8 cellular contexts compared by ENCODE assay signal in the genomic region with DNA sequence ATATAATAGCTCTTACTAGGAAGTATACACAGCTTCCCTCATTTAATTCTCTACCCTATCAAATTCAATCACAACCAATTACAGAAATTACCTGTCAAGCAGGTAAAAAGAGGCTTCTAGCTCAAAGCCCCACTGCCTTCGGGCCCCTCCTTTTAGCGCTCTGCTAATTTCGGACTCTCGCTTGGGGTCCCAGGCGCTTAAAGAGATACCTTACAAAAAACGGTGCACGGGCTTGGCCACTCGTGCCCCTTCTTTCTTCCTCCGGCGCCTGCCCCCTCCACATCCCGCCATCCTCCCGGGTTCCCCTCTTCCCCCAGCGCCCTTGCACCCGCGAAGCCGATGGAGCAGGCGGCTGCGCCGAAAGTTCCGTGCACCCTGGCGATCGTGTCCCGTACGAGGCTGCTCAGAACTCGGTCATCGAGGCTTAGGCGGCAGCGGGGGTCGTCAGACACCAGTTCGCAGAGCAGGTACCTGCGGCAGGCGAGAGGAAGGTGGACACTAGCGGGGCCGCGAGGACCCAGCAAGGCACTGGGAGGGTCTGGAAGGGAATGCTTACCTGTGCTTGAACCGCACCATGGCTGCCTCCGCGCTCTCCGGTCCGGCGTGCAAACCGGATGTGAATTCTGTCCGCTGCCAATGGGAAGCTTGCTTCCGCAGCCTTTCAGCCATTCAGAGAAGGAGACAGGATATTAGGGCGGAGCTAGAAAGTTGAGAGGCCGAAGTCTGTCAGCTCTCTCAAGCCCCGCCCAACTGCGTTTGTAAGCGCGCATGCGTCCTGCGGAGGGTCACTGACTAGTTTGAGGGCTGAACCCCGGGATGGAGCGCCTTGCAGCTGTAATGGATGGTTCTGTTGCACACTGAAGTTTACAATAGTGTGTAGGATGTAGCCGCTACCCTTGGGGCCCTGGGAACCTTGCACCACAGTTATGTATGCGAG. TPM values are rescaled to one million over a fixed set of nuclear protein-coding genes. Genes with fewer than 3 reads are reported as not detected.
DNase-seq lines count a peak whose midpoint lies in the region; ATAC-seq and TF ChIP-seq lines count a peak whose summit lies in the region.

A gene with protein sequence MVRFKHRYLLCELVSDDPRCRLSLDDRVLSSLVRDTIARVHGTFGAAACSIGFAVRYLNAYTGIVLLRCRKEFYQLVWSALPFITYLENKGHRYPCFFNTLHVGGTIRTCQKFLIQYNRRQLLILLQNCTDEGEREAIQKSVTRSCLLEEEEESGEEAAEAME (minus strand): TSS at position 616 of the 937 bp plus-strand sequence. CDS start 40 bp downstream, at position 576.

- H3K4me3 ChIP-seq in DOHH2 (ENCODE audit: low read length) (peak within 1 kb of the TSS; percentile 98), GM23338 (peak within 1 kb of the TSS; percentile 76)

- H3K9me2 ChIP-seq in DOHH2 (replicated peaks; ENCODE audit: control insufficient read depth, low read length) (no peaks in the 10 kb centered on the region), GM23338 (ENCODE audit: insufficient read depth) (no peaks in the 10 kb centered on the region)

- TF ChIP-seq CTCF in DOHH2 (IDR thresholded peaks at IDR 0.05; ENCODE audit: low read depth, low read length, poor library complexity, severe bottlenecking) (no peak), GM23338 (conservative IDR thresholded peaks at IDR 0.05; ENCODE audit: low read depth in 2 of 2) (no peak)

- H2AFZ ChIP-seq in GM23338 = peak within 1 kb of the TSS; percentile 44; the same call in 1 of the 2 replicates

- H3K4me2 ChIP-seq in DOHH2 (ENCODE audit: low read length) (peak within 1 kb of the TSS; percentile 89), GM23338 (peak within 1 kb of the TSS; percentile 86)

- H4K20me1 ChIP-seq in DOHH2 (ENCODE audit: control insufficient read depth, insufficient read depth, low read depth, low read length) = no peaks in the 10 kb centered on the region
- H4K20me1 ChIP-seq in GM23338 (replicated peaks; ENCODE audit: insufficient read depth) = no peaks in the 10 kb centered on the region; the same call in 1 of the 2 replicates

- H3K27ac Mint-ChIP-seq in GM23338 = peak within 1 kb of the TSS; percentile 97
- peak within 1 kb of the TSS; percentile 86 to 98 (median 92) for H3K27ac Mint-ChIP-seq in naive B cell
- H3K27ac Mint-ChIP-seq in stimulated activated memory B cell treated with anti-CD40 and anti-IgM and Interleukin-4, amounts not matched to agents 10 μg/mL and 1 μg/mL and 100 μg/mL, for 72 hours = peak within 1 kb of the TSS; percentile 87

- H3K27ac ChIP-seq in DOHH2 (ENCODE audit: low read depth, low read length) (peak within 1 kb of the TSS; percentile 24), GM23338 (ENCODE audit: low read depth) (no peak within 1 kb of the TSS)

- H3K4me1 Mint-ChIP-seq in GM23338 (peaks cover 11% of the 10 kb centered on the region), naive B cell (peaks cover 23 to 40% (median 36%) of the 10 kb centered on the region in 3 donors)
- peaks cover 48% of the 10 kb centered on the region for H3K4me1 Mint-ChIP-seq in stimulated activated memory B cell treated with anti-CD40 and anti-IgM and Interleukin-4, amounts not matched to agents 10 μg/mL and 1 μg/mL and 100 μg/mL, for 72 hours

- H3K4me3 Mint-ChIP-seq in GM23338 (peak within 1 kb of the TSS; percentile 100), naive B cell (peak within 1 kb of the TSS; percentile 93 to 99 (median 98))
- H3K4me3 Mint-ChIP-seq in stimulated activated memory B cell treated with anti-CD40 and anti-IgM and Interleukin-4, amounts not matched to agents 10 μg/mL and 1 μg/mL and 100 μg/mL, for 72 hours = peak within 1 kb of the TSS; percentile 96

- H3K27me3 Mint-ChIP-seq in GM23338 (ENCODE audit: insufficient read depth, low read depth, poor library complexity) = peaks cover 24% of the 10 kb centered on the region
- peaks cover 7 to 17% (median 10%) of the 10 kb centered on the region in 3 donors for H3K27me3 Mint-ChIP-seq in naive B cell
- H3K27me3 Mint-ChIP-seq in stimulated activated memory B cell treated with anti-CD40 and anti-IgM and Interleukin-4, amounts not matched to agents 10 μg/mL and 1 μg/mL and 100 μg/mL, for 72 hours = no peaks in the 10 kb centered on the region

- H3K4me1 ChIP-seq in DOHH2 (ENCODE audit: control insufficient read depth, low read length) (peaks cover 38% of the 10 kb centered on the region), GM23338 (ENCODE audit: insufficient read depth) (peaks cover 5% of the 10 kb centered on the region)

- DNase-seq in GM23338 (ENCODE audit: low spot score) (peak; percentile 100), LHCN-M2 (ENCODE audit: low read depth) (peak; percentile 96), RPMI8226 (peak; percentile 99), fibroblast of gingiva (ENCODE audit: low read depth) (peak; percentile 96), naive B cell (peak; percentile 94)
- DNase-seq in activated T-helper 1 cell treated with anti-CD3 and anti-CD28 coated beads, Interleukin-2, amount 50 U/mL, for 16 hours (ENCODE audit: low read depth in 1 of 2, low spot score in 1 of 2) = peak; percentile 81 to 86

- H3K79me2 ChIP-seq in DOHH2 (ENCODE audit: control insufficient read depth, low read length) = peaks cover 11% of the 10 kb centered on the region
- H3K79me2 ChIP-seq in GM23338 (replicated peaks; ENCODE audit: insufficient read depth) = peaks cover 10% of the 10 kb centered on the region; the same call in 1 of the 2 replicates

- ATAC-seq in GM23338 (peak; percentile 84), naive B cell (ENCODE audit: low read depth in 2 of 2) (peak; percentile 91 to 95)
- peak; percentile 98 for ATAC-seq in stimulated activated memory B cell treated with anti-CD40 and anti-IgM and Interleukin-4, amounts not matched to agents 10 μg/mL and 1 μg/mL and 100 μg/mL, for 72 hours

- H3K27me3 ChIP-seq in DOHH2 (ENCODE audit: control insufficient read depth, low read length) (peaks cover 18% of the 10 kb centered on the region), GM23338 (ENCODE audit: insufficient read depth) (peaks cover 13% of the 10 kb centered on the region; the same call in 1 of the 2 replicates)

- peaks cover 3% of the 10 kb centered on the region; the same call in 1 of the 2 replicates for H3F3A ChIP-seq in DOHH2 (ENCODE audit: control insufficient read depth, insufficient read depth)
- H3F3A ChIP-seq in GM23338 (replicated peaks; ENCODE audit: low read depth) = peaks cover 28% of the 10 kb centered on the region

- no peaks in the 10 kb centered on the region for H3K9me3 Mint-ChIP-seq in GM23338
- no peaks in the 10 kb centered on the region for H3K9me3 Mint-ChIP-seq in naive B cell
- no peaks in the 10 kb centered on the region for H3K9me3 Mint-ChIP-seq in stimulated activated memory B cell treated with anti-CD40 and anti-IgM and Interleukin-4, amounts not matched to agents 10 μg/mL and 1 μg/mL and 100 μg/mL, for 72 hours

- H3K36me3 Mint-ChIP-seq in GM23338 (ENCODE audit: low read depth) (peaks cover 45% of the 10 kb centered on the region), naive B cell (no peaks in the 10 kb centered on the region)
- H3K36me3 Mint-ChIP-seq in stimulated activated memory B cell treated with anti-CD40 and anti-IgM and Interleukin-4, amounts not matched to agents 10 μg/mL and 1 μg/mL and 100 μg/mL, for 72 hours = peaks cover 8% of the 10 kb centered on the region

- H3K9me3 ChIP-seq in DOHH2 (ENCODE audit: control insufficient read depth, insufficient read depth, low read length) = no peaks in the 10 kb centered on the region

- peaks cover 40% of the 10 kb centered on the region for H3K36me3 ChIP-seq in DOHH2 (ENCODE audit: control insufficient read depth, low read length)
- H3K36me3 ChIP-seq in GM23338 (ENCODE audit: insufficient read depth) = peaks cover 29% of the 10 kb centered on the region

TF ChIP-seq in GM23338, 12 proteins besides CTCF, POLR2A, EP300 and RAD21:
- TF ChIP-seq EZH2phosphoT487 (IDR thresholded peaks at IDR 0.05; ENCODE audit: unreplicated experiment) (no peak), POLR2AphosphoS5 (IDR thresholded peaks at IDR 0.05; ENCODE audit: low read depth) (peak; percentile 96), STAT1 (IDR thresholded peaks at IDR 0.05; ENCODE audit: unreplicated experiment) (no peak), NANOG (IDR thresholded peaks at IDR 0.05; ENCODE audit: borderline replicate concordance) (no peak), ZNF331 (CRISPR knock-in tag; IDR thresholded peaks at IDR 0.05; ENCODE audit: low read depth) (no peak)
- TF ChIP-seq, protein P1, sequence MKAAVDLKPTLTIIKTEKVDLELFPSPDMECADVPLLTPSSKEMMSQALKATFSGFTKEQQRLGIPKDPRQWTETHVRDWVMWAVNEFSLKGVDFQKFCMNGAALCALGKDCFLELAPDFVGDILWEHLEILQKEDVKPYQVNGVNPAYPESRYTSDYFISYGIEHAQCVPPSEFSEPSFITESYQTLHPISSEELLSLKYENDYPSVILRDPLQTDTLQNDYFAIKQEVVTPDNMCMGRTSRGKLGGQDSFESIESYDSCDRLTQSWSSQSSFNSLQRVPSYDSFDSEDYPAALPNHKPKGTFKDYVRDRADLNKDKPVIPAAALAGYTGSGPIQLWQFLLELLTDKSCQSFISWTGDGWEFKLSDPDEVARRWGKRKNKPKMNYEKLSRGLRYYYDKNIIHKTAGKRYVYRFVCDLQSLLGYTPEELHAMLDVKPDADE (IDR thresholded peaks at IDR 0.05) = 0 out of 2 replicates have a peak, but pooled peaks have one; percentile 18

RNA-seq across cellular contexts. Expression of the gene that starts here (rescaled TPM):
- 52.4 and 55.6 TPM in 2 replicates for total RNA-seq in GM23338 (2014; rRNA removed; shearing (Covaris generic))
- 131 and 140 TPM in 2 replicates for polyA plus RNA-seq in GM23338 (2016; fragmentation: Nextera tagmentation; extraction: Ambion mirVana)
- total RNA-seq in LHCN-M2 (2014; rRNA removed) = 33.0 and 41.6 TPM in 2 replicates
- 68.7 TPM for polyA plus RNA-seq in LHCN-M2 (2012)
- 100 to 1,000 TPM in 2 of 6 donors, 10 to 100 TPM in 4; 68.7 to 116 (median 94.6) TPM for polyA plus RNA-seq in naive B cell (ENCODE audit: low read depth in 6 of 6)
